In genomic region chr2:73292906-73293533, GRCh38 we compare ENCODE assay signal across 8 cellular contexts. TPM values are rescaled to one million over a fixed set of nuclear protein-coding genes. Genes with fewer than 3 reads are reported as not detected.
DNase-seq lines count a peak whose midpoint lies in the region; ATAC-seq and TF ChIP-seq lines count a peak whose summit lies in the region.

No MANE protein-coding gene starts in this region.

- intact Hi-C loops in transverse colon (cut with DNase I; ENCODE audit: low total_unique reads): no loop called here

- H3K4me3 ChIP-seq in kidney epithelial cell (ENCODE audit: low read depth, low read length) (peak overlapping the region; percentile 27), transverse colon (peak overlapping the region in 3 of 4 donors; percentile 23 to 59 (median 36))

- in situ Hi-C loops in transverse colon (cut with MboI; ENCODE audit: low pct_ligation_motif_present in 1 of 4, low pct_unique_long_range_greater_than_20kb in 1 of 4, low sequenced_read_pairs in 3 of 4): no loop called here

- H3K27ac Mint-ChIP-seq in activated naive CD8-positive, alpha-beta T cell treated with anti-CD3 and anti-CD28 coated beads, Interleukin-2, amount 10 ng/mL, durations not matched to agents 7 days and 5 days: no peak overlapping the region

- DNase-seq in ELF-1 (ENCODE audit: low read depth, low spot score) (peak; percentile 9), kidney epithelial cell (ENCODE audit: low read depth) (no peak), transverse colon (no peak), medulla oblongata (ENCODE audit: extremely low spot score) (no peak), NCI-H2196 treated with DMSO at 0.1 percent for 48 hours (lab: John Stamatoyannopoulos, UW; ENCODE audit: unreplicated experiment) (no peak)
- DNase-seq in activated naive CD8-positive, alpha-beta T cell treated with anti-CD3 and anti-CD28 coated beads, Interleukin-2, amount 10 ng/mL, durations not matched to agents 7 days and 5 days: no peak

- TF ChIP-seq EP300 in transverse colon (IDR thresholded peaks at IDR 0.05; ENCODE audit: low read depth): no peak

- POLR2A ChIA-PET in activated naive CD8-positive, alpha-beta T cell treated with anti-CD3 and anti-CD28 coated beads, Interleukin-2, amount 10 ng/mL, durations not matched to agents 7 days and 5 days (lab: Charles Lee): interaction anchor here (0.8 to 2.0 kb wide), 5 partner anchors 9 to 93 kb away, joined by 3 to 10 read pairs (median 3); partner anchors contain the start of genes ALMS1, CCT7, FBXO41 and PRADC1

- peaks cover 69% of the 10 kb centered on the region for H3K27me3 ChIP-seq in kidney epithelial cell (ENCODE audit: control insufficient read depth, insufficient read depth, low read length)
- peaks cover 82% of the 10 kb centered on the region for H3K27me3 ChIP-seq in transverse colon

- no peaks in the 10 kb centered on the region for H3K9me3 ChIP-seq in transverse colon

- H3K27me3 Mint-ChIP-seq in activated naive CD8-positive, alpha-beta T cell treated with anti-CD3 and anti-CD28 coated beads, Interleukin-2, amount 10 ng/mL, durations not matched to agents 7 days and 5 days: peaks cover 79% of the 10 kb centered on the region

- peak overlapping the region; percentile 61 for H3K4me3 Mint-ChIP-seq in activated naive CD8-positive, alpha-beta T cell treated with anti-CD3 and anti-CD28 coated beads, Interleukin-2, amount 10 ng/mL, durations not matched to agents 7 days and 5 days

- peaks cover 2 to 27% (median 17%) of the 10 kb centered on the region in 4 donors for H3K4me1 ChIP-seq in transverse colon

- 10% methylated on average over 48 of the region's 64 CpGs; no CpG with 5 or more reads in 1 of the 2 donors for WGBS in transverse colon (ENCODE audit: low coverage in 1 of 2), 2 donors

- no peak overlapping the region for H3K27ac ChIP-seq in transverse colon

- H3K36me3 Mint-ChIP-seq in activated naive CD8-positive, alpha-beta T cell treated with anti-CD3 and anti-CD28 coated beads, Interleukin-2, amount 10 ng/mL, durations not matched to agents 7 days and 5 days: no peaks in the 10 kb centered on the region

- no peak for TF ChIP-seq POLR2A in transverse colon (IDR thresholded peaks at IDR 0.05)

- peaks cover 8% of the 10 kb centered on the region for H3K4me1 Mint-ChIP-seq in activated naive CD8-positive, alpha-beta T cell treated with anti-CD3 and anti-CD28 coated beads, Interleukin-2, amount 10 ng/mL, durations not matched to agents 7 days and 5 days

- TF ChIP-seq CTCF in kidney epithelial cell (IDR thresholded peaks at IDR 0.05; ENCODE audit: insufficient read depth, low read length, poor library complexity, severe bottlenecking): no peak
- TF ChIP-seq CTCF in transverse colon (IDR thresholded peaks at IDR 0.05): no peak

- peak; percentile 7 for ATAC-seq in HG03354 (IDR thresholded peaks at IDR 0.05; ENCODE audit: poor library complexity, severe bottlenecking, unreplicated experiment)
- no peak for ATAC-seq in activated naive CD8-positive, alpha-beta T cell treated with anti-CD3 and anti-CD28 coated beads, Interleukin-2, amount 10 ng/mL, durations not matched to agents 7 days and 5 days (ENCODE audit: low read depth)
- ATAC-seq in HG03159 (IDR thresholded peaks at IDR 0.05; ENCODE audit: unreplicated experiment): no peak

- H3K36me3 ChIP-seq in kidney epithelial cell (ENCODE audit: control insufficient read depth, insufficient read depth, low read length): no peaks in the 10 kb centered on the region
- H3K36me3 ChIP-seq in transverse colon: no peaks in the 10 kb centered on the region

- H3K9me3 Mint-ChIP-seq in activated naive CD8-positive, alpha-beta T cell treated with anti-CD3 and anti-CD28 coated beads, Interleukin-2, amount 10 ng/mL, durations not matched to agents 7 days and 5 days: no peaks in the 10 kb centered on the region

RNA-seq across cellular contexts. Expression of gene EGR4, which starts 0.3 kb away (rescaled TPM):
- not detected for total RNA-seq in activated naive CD8-positive, alpha-beta T cell treated with anti-CD3 and anti-CD28 coated beads, Interleukin-2, amount 10 ng/mL, durations not matched to agents 7 days and 5 days
- total RNA-seq in kidney epithelial cell (not detected in 2 replicates), transverse colon (not detected)

RNA-seq across cellular contexts. Expression of gene FBXO41, which starts 8.7 kb away (rescaled TPM):
- 10 to 100 TPM; 33.6 to 35.7 TPM for total RNA-seq in activated naive CD8-positive, alpha-beta T cell treated with anti-CD3 and anti-CD28 coated beads, Interleukin-2, amount 10 ng/mL, durations not matched to agents 7 days and 5 days
- total RNA-seq in kidney epithelial cell: 7.0 and 9.9 TPM in 2 replicates
- 1 to 10 TPM; 1.4 to 10.0 (median 5.7) TPM for total RNA-seq in transverse colon

RNA-seq across cellular contexts. Expression of gene CCT7, which starts 58.9 kb away (rescaled TPM):
- 100 to 1,000 TPM; 243 to 271 TPM for total RNA-seq in activated naive CD8-positive, alpha-beta T cell treated with anti-CD3 and anti-CD28 coated beads, Interleukin-2, amount 10 ng/mL, durations not matched to agents 7 days and 5 days
- total RNA-seq in kidney epithelial cell (254 and 277 TPM in 2 replicates), transverse colon (100 to 1,000 TPM in 3 of 4 donors, 10 to 100 TPM in 1; 87.9 to 171 (median 116) TPM)

RNA-seq across cellular contexts. Expression of gene PRADC1, which starts 60.0 kb away (rescaled TPM):
- 10 to 100 TPM; 11.6 to 12.5 TPM for total RNA-seq in activated naive CD8-positive, alpha-beta T cell treated with anti-CD3 and anti-CD28 coated beads, Interleukin-2, amount 10 ng/mL, durations not matched to agents 7 days and 5 days
- total RNA-seq in kidney epithelial cell (6.6 and 7.8 TPM in 2 replicates), transverse colon (10 to 100 TPM; 44.3 to 77.1 (median 61.8) TPM)
